In the genomic region with DNA sequence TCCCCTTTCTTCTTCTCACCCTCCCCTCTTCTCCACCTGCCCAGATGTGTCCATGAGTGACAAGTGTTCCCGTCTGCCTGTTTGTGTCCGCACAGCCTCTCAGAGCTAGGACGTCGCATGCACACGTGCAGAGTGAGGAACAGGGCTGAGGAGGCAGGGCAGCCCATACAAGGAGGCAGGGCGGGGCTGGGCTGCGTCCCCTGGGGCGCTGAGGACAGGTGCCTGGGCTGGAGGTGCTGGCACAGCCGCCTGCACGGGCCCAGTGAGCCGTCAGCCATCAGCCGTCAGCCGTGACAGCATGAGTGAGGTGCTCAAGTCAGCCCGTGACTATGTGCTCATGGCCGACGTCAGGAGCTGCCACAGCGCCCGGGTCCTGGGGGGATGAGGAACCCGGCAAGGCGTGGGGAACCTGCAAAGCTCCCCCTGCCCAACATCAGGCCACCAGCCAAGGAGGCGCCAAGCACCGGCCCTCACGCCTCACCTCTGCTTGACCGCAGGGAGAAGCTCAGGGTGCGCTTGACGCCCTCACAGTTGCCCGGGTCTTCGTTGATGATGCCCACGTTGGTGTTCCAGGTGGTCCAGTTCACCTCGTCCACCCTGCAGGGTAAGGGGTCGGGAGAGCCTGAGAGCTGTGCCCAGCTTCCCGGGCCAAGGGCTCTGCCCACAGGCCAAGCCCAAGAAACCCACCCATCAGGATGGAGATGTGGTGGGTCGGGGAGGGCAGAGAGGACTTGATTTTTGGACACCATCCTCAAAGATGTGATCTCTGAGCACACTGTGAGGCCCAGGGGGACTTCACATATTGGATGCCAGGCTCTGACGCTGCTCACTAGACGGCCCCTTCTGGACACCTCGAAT, we compare ENCODE assay signal across 19 cellular contexts.
"Had no signal": no experiment of that assay in that cellular context is flagged by ENCODE, and none has a peak within 500 bp of the region (broad histone marks: within the 10 kb centered on the region; RNA-seq: fewer than 3 reads in every experiment).

No MANE protein-coding gene starts in this region.

- H3K4me3 ChIP-seq: ascending aorta, gastroesophageal sphincter, heart right ventricle, tibial artery had no signal

- H3K4me1 ChIP-seq: ascending aorta, gastroesophageal sphincter, tibial artery had no signal

- DNase-seq: activated CD4-positive, alpha-beta T cell treated with anti-CD3 and anti-CD28 coated beads for 48 hours; activated CD4-positive, CD25-positive, alpha-beta regulatory T cell; activated CD8-positive, alpha-beta T cell treated with anti-CD3 and anti-CD28 coated beads for 36 hours; activated naive CD4-positive, alpha-beta T cell treated with anti-CD3 and anti-CD28 coated beads, Interleukin-2, amount 10 ng/mL, durations not matched to agents 7 days and 5 days; activated T-cell treated with anti-CD3 and anti-CD28 coated beads, Interleukin-2, amount 50 U/mL, for 24 hours; cerebellar nuclear complex; cortex of kidney; heart right ventricle; immature natural killer cell; kidney glomerular epithelial cell; naive thymus-derived CD8-positive, alpha-beta T cell; retina; stimulated activated naive CD4-positive, alpha-beta T cell; substantia nigra; T-helper 1 cell; T-helper 9 cell; tibial artery had no signal

- H3K9me3 ChIP-seq: ascending aorta, gastroesophageal sphincter, heart right ventricle, tibial artery had no signal

- H3K27ac ChIP-seq: ascending aorta, gastroesophageal sphincter, heart right ventricle, tibial artery had no signal

- H3K27me3 ChIP-seq: ascending aorta, gastroesophageal sphincter, heart right ventricle, tibial artery had no signal

- H3K27me3 Mint-ChIP-seq: activated CD8-positive, alpha-beta T cell treated with anti-CD3 and anti-CD28 coated beads for 36 hours; activated naive CD4-positive, alpha-beta T cell treated with anti-CD3 and anti-CD28 coated beads, Interleukin-2, amount 10 ng/mL, durations not matched to agents 7 days and 5 days; activated T-cell treated with anti-CD3 and anti-CD28 coated beads, Interleukin-2, amount 50 U/mL, for 24 hours; naive thymus-derived CD8-positive, alpha-beta T cell had no signal

- H3K27ac Mint-ChIP-seq: activated CD8-positive, alpha-beta T cell treated with anti-CD3 and anti-CD28 coated beads for 36 hours; activated naive CD4-positive, alpha-beta T cell treated with anti-CD3 and anti-CD28 coated beads, Interleukin-2, amount 10 ng/mL, durations not matched to agents 7 days and 5 days; activated T-cell treated with anti-CD3 and anti-CD28 coated beads, Interleukin-2, amount 50 U/mL, for 24 hours; immature natural killer cell; naive thymus-derived CD8-positive, alpha-beta T cell had no signal

- H3K4me3 Mint-ChIP-seq: activated CD8-positive, alpha-beta T cell treated with anti-CD3 and anti-CD28 coated beads for 36 hours; activated naive CD4-positive, alpha-beta T cell treated with anti-CD3 and anti-CD28 coated beads, Interleukin-2, amount 10 ng/mL, durations not matched to agents 7 days and 5 days; activated T-cell treated with anti-CD3 and anti-CD28 coated beads, Interleukin-2, amount 50 U/mL, for 24 hours; immature natural killer cell; naive thymus-derived CD8-positive, alpha-beta T cell had no signal

- H3K4me1 Mint-ChIP-seq: activated naive CD4-positive, alpha-beta T cell treated with anti-CD3 and anti-CD28 coated beads, Interleukin-2, amount 10 ng/mL, durations not matched to agents 7 days and 5 days; immature natural killer cell had no signal

- H3K36me3 Mint-ChIP-seq: activated naive CD4-positive, alpha-beta T cell treated with anti-CD3 and anti-CD28 coated beads, Interleukin-2, amount 10 ng/mL, durations not matched to agents 7 days and 5 days had no signal

- H3K9me3 Mint-ChIP-seq: activated CD8-positive, alpha-beta T cell treated with anti-CD3 and anti-CD28 coated beads for 36 hours; activated naive CD4-positive, alpha-beta T cell treated with anti-CD3 and anti-CD28 coated beads, Interleukin-2, amount 10 ng/mL, durations not matched to agents 7 days and 5 days; activated T-cell treated with anti-CD3 and anti-CD28 coated beads, Interleukin-2, amount 50 U/mL, for 24 hours; naive thymus-derived CD8-positive, alpha-beta T cell had no signal

- ATAC-seq: activated CD8-positive, alpha-beta T cell treated with anti-CD3 and anti-CD28 coated beads for 36 hours; gastroesophageal sphincter; naive thymus-derived CD8-positive, alpha-beta T cell had no signal
